Comparison of ENCODE assay signal across 9 cellular contexts in the genomic region with DNA sequence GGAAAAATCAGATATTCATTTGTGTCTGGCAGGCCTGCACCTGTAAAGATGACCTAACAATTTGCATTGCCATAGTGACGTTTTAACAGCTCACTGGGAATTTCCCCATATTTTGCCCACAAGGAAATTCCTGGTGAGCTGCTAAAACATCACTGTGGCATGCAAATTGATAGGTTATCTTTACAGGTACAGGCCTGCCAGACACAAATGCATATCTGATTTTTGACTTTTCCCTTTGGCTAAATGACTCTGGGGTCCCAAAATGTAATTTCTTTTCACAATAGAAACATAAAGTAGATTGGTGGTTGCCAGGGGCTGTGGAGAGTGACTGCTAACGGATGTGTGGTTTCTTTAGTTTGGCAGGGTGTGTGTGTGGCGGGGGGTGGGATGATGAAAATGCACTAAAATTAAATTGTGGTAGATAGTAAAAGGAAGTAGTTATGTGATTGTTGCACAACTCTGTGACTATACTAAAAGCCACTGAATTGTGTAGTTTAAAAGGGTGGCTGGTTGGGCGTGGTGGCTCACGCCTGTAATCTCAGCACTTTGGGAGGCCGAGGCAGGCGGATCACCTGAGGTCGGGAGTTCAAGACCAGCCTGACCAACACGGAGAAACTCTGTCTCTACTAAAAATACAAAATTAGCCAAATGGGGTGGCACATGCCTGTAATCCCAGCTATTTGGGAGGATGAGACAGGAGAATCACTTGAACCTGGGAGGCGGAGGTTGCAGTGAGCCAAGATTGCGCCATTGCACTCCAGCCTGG. TPM values are rescaled to one million over a fixed set of nuclear protein-coding genes. Genes with fewer than 3 reads are reported as not detected.
DNase-seq lines count a peak whose midpoint lies in the region; ATAC-seq, FAIRE-seq and TF ChIP-seq lines count a peak whose summit lies in the region.
"Had no signal": no experiment of that assay in that cellular context is flagged by ENCODE, and none has a peak within 500 bp of the region (broad histone marks: within the 10 kb centered on the region; RNA-seq: fewer than 3 reads in every experiment).

No MANE protein-coding gene starts in this region.

- POLR2A ChIA-PET in activated naive CD8-positive, alpha-beta T cell treated with anti-CD3 and anti-CD28 coated beads, Interleukin-2, amount 10 ng/mL, durations not matched to agents 7 days and 5 days (lab: Charles Lee) = interaction anchor here (0.7 to 1.0 kb wide), 4 partner anchors 54 to 875 kb away, joined by 3 to 7 read pairs (median 5); partner anchors contain the start of genes CHEK1 and EI24

- H3K4me3 Mint-ChIP-seq in activated naive CD8-positive, alpha-beta T cell treated with anti-CD3 and anti-CD28 coated beads, Interleukin-2, amount 10 ng/mL, durations not matched to agents 7 days and 5 days = peak overlapping the region; percentile 20
- no peak overlapping the region for H3K4me3 Mint-ChIP-seq in neural progenitor cell

- H3K36me3 Mint-ChIP-seq in activated naive CD8-positive, alpha-beta T cell treated with anti-CD3 and anti-CD28 coated beads, Interleukin-2, amount 10 ng/mL, durations not matched to agents 7 days and 5 days = no peaks in the 10 kb centered on the region
- H3K36me3 Mint-ChIP-seq in neural progenitor cell = no peaks in the 10 kb centered on the region

- no peak for TF ChIP-seq CTCF in neural progenitor cell (IDR thresholded peaks at IDR 0.05)

- no peaks in the 10 kb centered on the region for H3K4me1 ChIP-seq in small intestine (ENCODE audit: control insufficient read depth in 2 of 2, insufficient read depth in 1 of 2, low read depth in 1 of 2, low read length in 1 of 2)
- H3K4me1 ChIP-seq in neural progenitor cell = peaks cover 26% of the 10 kb centered on the region
- H3K4me1 ChIP-seq: A549 had no signal

- H3K27me3 Mint-ChIP-seq in activated naive CD8-positive, alpha-beta T cell treated with anti-CD3 and anti-CD28 coated beads, Interleukin-2, amount 10 ng/mL, durations not matched to agents 7 days and 5 days = no peaks in the 10 kb centered on the region
- H3K27me3 Mint-ChIP-seq in neural progenitor cell (ENCODE audit: insufficient read depth, low read depth) = peaks cover 2% of the 10 kb centered on the region

- peak overlapping the region; percentile 76 for H3K27ac Mint-ChIP-seq in activated naive CD8-positive, alpha-beta T cell treated with anti-CD3 and anti-CD28 coated beads, Interleukin-2, amount 10 ng/mL, durations not matched to agents 7 days and 5 days
- H3K27ac Mint-ChIP-seq in neural progenitor cell = no peak overlapping the region

- no peak overlapping the region for H3K9ac ChIP-seq in neural progenitor cell

- no peaks in the 10 kb centered on the region for H3K27me3 ChIP-seq in small intestine (ENCODE audit: control insufficient read depth in 2 of 2, insufficient read depth in 2 of 2, low read length in 2 of 2)
- H3K27me3 ChIP-seq in neural progenitor cell = no peaks in the 10 kb centered on the region

- no peaks in the 10 kb centered on the region for H3K9me3 Mint-ChIP-seq in activated naive CD8-positive, alpha-beta T cell treated with anti-CD3 and anti-CD28 coated beads, Interleukin-2, amount 10 ng/mL, durations not matched to agents 7 days and 5 days
- peaks cover 2% of the 10 kb centered on the region for H3K9me3 Mint-ChIP-seq in neural progenitor cell

- no peak for FAIRE-seq in small intestine (lab: Jason Lieb, UNC)
- FAIRE-seq: A549 had no signal

- H3K79me2 ChIP-seq in neural progenitor cell (ENCODE audit: low read depth) = no peaks in the 10 kb centered on the region

- no peaks in the 10 kb centered on the region for H3K36me3 ChIP-seq in small intestine (ENCODE audit: control insufficient read depth in 2 of 2, insufficient read depth in 2 of 2, low read length in 2 of 2)
- no peaks in the 10 kb centered on the region for H3K36me3 ChIP-seq in neural progenitor cell

- H3K9me3 ChIP-seq in small intestine (ENCODE audit: control insufficient read depth, low read depth) (no peaks in the 10 kb centered on the region), neural progenitor cell (ENCODE audit: low read depth) (no peaks in the 10 kb centered on the region)
- H3K9me3 ChIP-seq: A549 had no signal

- no peak overlapping the region for H2AFZ ChIP-seq in neural progenitor cell (replicated peaks)

- DNase-seq in activated gamma-delta T cell treated with Interleukin-2 at 50 U/mL for 16 hours = peak; percentile 64
- no peak for DNase-seq in activated gamma-delta T cell (lab: John Stamatoyannopoulos, UW)
- DNase-seq in SKM-1 (lab: John Stamatoyannopoulos, UW; ENCODE audit: unreplicated experiment) = peak; percentile 93
- DNase-seq in activated naive CD8-positive, alpha-beta T cell treated with anti-CD3 and anti-CD28 coated beads, Interleukin-2, amount 10 ng/mL, durations not matched to agents 7 days and 5 days = peak; percentile 41
- DNase-seq in small intestine = peak; percentile 27
- no peak for DNase-seq in NCI-H146 treated with DMSO at 0.1 percent for 48 hours (lab: John Stamatoyannopoulos, UW; ENCODE audit: unreplicated experiment)
- no peak for DNase-seq in neural progenitor cell (ENCODE audit: low spot score)

- peaks cover 63% of the 10 kb centered on the region for H3F3A ChIP-seq in neural progenitor cell (ENCODE audit: low read depth)

- H3K4me3 ChIP-seq in small intestine (ENCODE audit: low read depth in 1 of 2, low read length in 2 of 2) = no peak overlapping the region
- no peak overlapping the region for H3K4me3 ChIP-seq in neural progenitor cell
- H3K4me3 ChIP-seq: A549 had no signal

- H3K4me2 ChIP-seq in neural progenitor cell = no peak overlapping the region
- H3K4me2 ChIP-seq: A549 had no signal

- peaks cover 31% of the 10 kb centered on the region for H3K4me1 Mint-ChIP-seq in activated naive CD8-positive, alpha-beta T cell treated with anti-CD3 and anti-CD28 coated beads, Interleukin-2, amount 10 ng/mL, durations not matched to agents 7 days and 5 days
- H3K4me1 Mint-ChIP-seq in neural progenitor cell = peaks cover 33% of the 10 kb centered on the region

- 29 to 50% (median 42%) methylated on average over 11 of the region's 11 CpGs for WGBS in small intestine, 3 donors

- no peaks in the 10 kb centered on the region for H4K20me1 ChIP-seq in neural progenitor cell (ENCODE audit: low read depth)

- H3K27ac ChIP-seq in small intestine (ENCODE audit: low read depth in 1 of 2, low read length in 1 of 2) (no peak overlapping the region), neural progenitor cell (no peak overlapping the region)
- H3K27ac ChIP-seq: A549 had no signal

- ATAC-seq in HG03196 (IDR thresholded peaks at IDR 0.05; ENCODE audit: unreplicated experiment) = peak; percentile 71
- ATAC-seq in activated naive CD8-positive, alpha-beta T cell treated with anti-CD3 and anti-CD28 coated beads, Interleukin-2, amount 10 ng/mL, durations not matched to agents 7 days and 5 days (ENCODE audit: low read depth) = peak; percentile 89
- ATAC-seq: A549 had no signal

RNA-seq across cellular contexts. Expression of gene FEZ1, which starts 18.5 kb away (rescaled TPM):
- total RNA-seq in activated naive CD8-positive, alpha-beta T cell treated with anti-CD3 and anti-CD28 coated beads, Interleukin-2, amount 10 ng/mL, durations not matched to agents 7 days and 5 days = 1 to 10 TPM in 1 of 2 experiments, under 1 TPM in 1; 0.64 to 1.3 TPM
- 10 to 100 TPM in 1 of 3 donors, 1 to 10 TPM in 1, under 1 TPM in 1; 0.89 to 16.0 (median 6.2) TPM for polyA plus RNA-seq in small intestine
- 187 and 197 TPM in 2 replicates for total RNA-seq in neural progenitor cell (ENCODE audit: low replicate concordance)

RNA-seq across cellular contexts. Expression of gene EI24, which starts 54.8 kb away (rescaled TPM):
- 10 to 100 TPM; 39.0 to 39.2 TPM for total RNA-seq in activated naive CD8-positive, alpha-beta T cell treated with anti-CD3 and anti-CD28 coated beads, Interleukin-2, amount 10 ng/mL, durations not matched to agents 7 days and 5 days
- 10 to 100 TPM; 39.4 to 85.2 (median 41.2) TPM for polyA plus RNA-seq in small intestine
- total RNA-seq in neural progenitor cell (ENCODE audit: low replicate concordance) = 99.8 and 103 TPM in 2 replicates

Comparison
In these comparisons a context has a peak if more than half of its experiments do, and no peak if none do; other contexts are left out.
1. DNase-seq: peak in activated gamma-delta T cell treated with Interleukin-2 at 50 U/mL for 16 hours (single experiment), SKM-1 (single experiment), activated naive CD8-positive, alpha-beta T cell treated with anti-CD3 and anti-CD28 coated beads, Interleukin-2, amount 10 ng/mL, durations not matched to agents 7 days and 5 days (single experiment) and small intestine (single experiment); none in activated gamma-delta T cell (single experiment), NCI-H146 treated with DMSO at 0.1 percent for 48 hours (single experiment) and neural progenitor cell (single experiment).
2. RNA of gene FEZ1, which starts 18.5 kb away (total RNA-seq): 187 to 197 TPM in neural progenitor cell; 0.64 to 1.3 TPM in activated naive CD8-positive, alpha-beta T cell treated with anti-CD3 and anti-CD28 coated beads, Interleukin-2, amount 10 ng/mL, durations not matched to agents 7 days and 5 days; every median in the first group is over 10 times any median in the second.